In genomic region chr19:53537523-53538377, GRCh38 we compare ENCODE assay signal across 8 cellular contexts. TPM values are rescaled to one million over a fixed set of nuclear protein-coding genes. Genes with fewer than 3 reads are reported as not detected.
DNase-seq lines count a peak whose midpoint lies in the region; ATAC-seq and TF ChIP-seq lines count a peak whose summit lies in the region.

Gene ZNF331 (plus strand): TSS chr19:53538145. CDS start chr19:53569377, 31,232 bp downstream.

- H3K27ac ChIP-seq in A673 (ENCODE audit: low read depth, low read length, poor library complexity, severe bottlenecking) (peak within 1 kb of the TSS; percentile 82), RWPE1 (peak within 1 kb of the TSS; percentile 66), parathyroid adenoma (peak within 1 kb of the TSS; percentile 78), tibial artery (peak within 1 kb of the TSS; percentile 87 to 88)

- H3K4me3 Mint-ChIP-seq in activated naive CD4-positive, alpha-beta T cell treated with anti-CD3 and anti-CD28 coated beads, Interleukin-2, amount 50 U/mL, for 24 hours = peak within 1 kb of the TSS; percentile 97

- DNase-seq in A673 (ENCODE audit: low spot score) = peak; percentile 75
- DNase-seq in RWPE1 (ENCODE audit: low spot score) = peak; percentile 65
- peak; percentile 90 for DNase-seq in Right ventricle myocardium superior
- peak; percentile 78 to 93 for DNase-seq in tibial artery

- H3K4me3 ChIP-seq in A673 (ENCODE audit: low read depth, low read length, poor library complexity, severe bottlenecking) (peak within 1 kb of the TSS; percentile 61), parathyroid adenoma (ENCODE audit: low read depth, low read length) (peak within 1 kb of the TSS; percentile 78), tibial artery (peak within 1 kb of the TSS; percentile 64 to 77)

- CTCF ChIA-PET in A673 (lab: Charles Lee) = no interaction called here
- CTCF ChIA-PET in RWPE1 (lab: Yijun Ruan, JAX) = interaction anchor here (1.0 kb wide), 1 partner anchor 342 kb away, joined by 3 read pairs; no protein-coding TSS in a partner anchor

- H3K4me2 ChIP-seq in parathyroid adenoma (ENCODE audit: low read length) = peak within 1 kb of the TSS; percentile 90

- H3K9ac ChIP-seq in parathyroid adenoma = peak within 1 kb of the TSS; percentile 46

- peak within 1 kb of the TSS; percentile 87 for H2AFZ ChIP-seq in parathyroid adenoma

- H3K36me3 Mint-ChIP-seq in activated naive CD4-positive, alpha-beta T cell treated with anti-CD3 and anti-CD28 coated beads, Interleukin-2, amount 50 U/mL, for 24 hours = peaks cover 29% of the 10 kb centered on the region

- H3K27me3 Mint-ChIP-seq in activated naive CD4-positive, alpha-beta T cell treated with anti-CD3 and anti-CD28 coated beads, Interleukin-2, amount 50 U/mL, for 24 hours = no peaks in the 10 kb centered on the region

- H3K27me3 ChIP-seq in A673 (replicated peaks; ENCODE audit: insufficient read depth, low read depth, low read length, poor library complexity) (no peaks in the 10 kb centered on the region), parathyroid adenoma (ENCODE audit: control insufficient read depth, insufficient read depth, low read length) (no peaks in the 10 kb centered on the region), tibial artery (no peaks in the 10 kb centered on the region)

- no peaks in the 10 kb centered on the region for H3K36me3 ChIP-seq in A673 (ENCODE audit: insufficient read depth, low read length, poor library complexity, severe bottlenecking)
- H3K36me3 ChIP-seq in parathyroid adenoma (ENCODE audit: control insufficient read depth, insufficient read depth, low read length) = no peaks in the 10 kb centered on the region
- peaks cover 5 to 13% (median 6%) of the 10 kb centered on the region in 3 donors for H3K36me3 ChIP-seq in tibial artery

- POLR2A ChIA-PET in A673 (lab: Charles Lee; ENCODE audit: low non-redundant PET) = interaction anchor here (0.6 kb wide), 1 partner anchor 1121 kb away, joined by 4 read pairs; no protein-coding TSS in a partner anchor
- POLR2A ChIA-PET in RWPE1 (lab: Yijun Ruan, JAX; ENCODE audit: low non-redundant PET) = no interaction called here

- TF ChIP-seq CTCF in A673 (conservative IDR thresholded peaks at IDR 0.05; ENCODE audit: low read depth, low read length) = peak; percentile 45; the same call in 1 of the 2 replicates
- peak; percentile 23; the same call in 1 of the 2 replicates for TF ChIP-seq CTCF in RWPE1 (conservative IDR thresholded peaks at IDR 0.05; ENCODE audit: low read depth)
- TF ChIP-seq CTCF in parathyroid adenoma (IDR thresholded peaks at IDR 0.05) = peak; percentile 20
- TF ChIP-seq CTCF in tibial artery (IDR thresholded peaks at IDR 0.05) = peak; percentile 47 to 70

- peak within 1 kb of the TSS; percentile 99 for H3K27ac Mint-ChIP-seq in activated naive CD4-positive, alpha-beta T cell treated with anti-CD3 and anti-CD28 coated beads, Interleukin-2, amount 50 U/mL, for 24 hours

- no peaks in the 10 kb centered on the region for H3K9me3 Mint-ChIP-seq in activated naive CD4-positive, alpha-beta T cell treated with anti-CD3 and anti-CD28 coated beads, Interleukin-2, amount 50 U/mL, for 24 hours

- H3K4me1 ChIP-seq in A673 (ENCODE audit: insufficient read depth, low read length, poor library complexity, severe bottlenecking) (no peaks in the 10 kb centered on the region), parathyroid adenoma (no peaks in the 10 kb centered on the region), tibial artery (peaks cover 0 to 9% (median 2%) of the 10 kb centered on the region in 4 donors)

- H3K79me2 ChIP-seq in parathyroid adenoma = peaks cover 5% of the 10 kb centered on the region

- H3K9me3 ChIP-seq in A673 (ENCODE audit: low read depth, low read length, poor library complexity, severe bottlenecking) (no peaks in the 10 kb centered on the region), parathyroid adenoma (ENCODE audit: control insufficient read depth, low read length) (no peaks in the 10 kb centered on the region), tibial artery (no peaks in the 10 kb centered on the region)

- peaks cover 32% of the 10 kb centered on the region for H3K4me1 Mint-ChIP-seq in activated naive CD4-positive, alpha-beta T cell treated with anti-CD3 and anti-CD28 coated beads, Interleukin-2, amount 50 U/mL, for 24 hours

- intact Hi-C loops in A673 (cut with micrococcal nuclease; ENCODE audit: unreplicated experiment) = no loop called here
- intact Hi-C loops in Right ventricle myocardium superior (cut with DNase I) = no loop called here
- intact Hi-C loops in tibial artery (cut with DNase I; ENCODE audit: low total_unique reads) = no loop called here

- ATAC-seq in GM18867 (IDR thresholded peaks at IDR 0.05; ENCODE audit: unreplicated experiment) (peak; percentile 66), HG03159 (IDR thresholded peaks at IDR 0.05; ENCODE audit: unreplicated experiment) (peak; percentile 73), Right ventricle myocardium superior (ENCODE audit: poor library complexity) (peak; percentile 97)

- BruUV-seq in A673 (replicated peaks; lab: Mats Ljungman, UMichigan) = no TSS peak

RNA-seq across cellular contexts. Expression of gene ZNF331, which starts in this region (rescaled TPM):
- total RNA-seq in A673 (2021) (25.8 and 29.8 TPM in 2 replicates), Right ventricle myocardium superior (8.5 TPM)

Comparison
In these comparisons a context has a peak if more than half of its experiments do, and no peak if none do; other contexts are left out.
1. Peak in every context shown above with its lines: DNase-seq, ATAC-seq, H3K4me3 ChIP-seq and H3K27ac ChIP-seq.